8 cellular contexts compared by ENCODE assay signal in the genomic region with DNA sequence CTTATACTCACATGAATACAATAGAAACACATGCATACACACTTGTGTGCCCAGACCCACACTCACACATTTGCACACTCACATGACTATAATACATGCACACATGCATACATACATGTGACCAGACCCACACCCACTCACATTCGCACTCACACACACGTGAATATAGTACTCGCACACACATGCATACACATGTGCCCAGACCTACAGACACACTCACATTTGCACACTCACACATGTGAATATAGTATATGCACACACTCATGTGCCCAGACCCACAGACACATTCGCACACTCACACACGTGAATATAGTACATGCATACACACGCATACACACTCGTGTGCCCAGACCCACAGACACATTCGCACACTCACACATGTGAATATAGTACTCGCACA.
DNase-seq lines count a peak whose midpoint lies in the region; TF ChIP-seq lines count a peak whose summit lies in the region.
"Not testable (repeated sequence)": the region's sequence is repeated elsewhere in the genome, so short reads cannot be mapped to it uniquely, and the experiment has no call there.

No MANE protein-coding gene starts in this region.

- peaks cover 14% of the 10 kb centered on the region for H3K79me2 ChIP-seq in ACC112 (ENCODE audit: control insufficient read depth, insufficient read depth, low read length, unreplicated experiment)

- not testable (repeated sequence) for H3K27me3 ChIP-seq in ACC112 (ENCODE audit: insufficient read depth, low read length); BJ (ENCODE audit: control insufficient read depth, insufficient read depth, low read length); SJSA1 (replicated peaks); vagina

- H3K36me3 ChIP-seq in ACC112 (ENCODE audit: insufficient read depth, low read length); BJ (ENCODE audit: control insufficient read depth, insufficient read depth, low read length); SJSA1; vagina: not testable (repeated sequence)

- TF ChIP-seq CTCF in BJ (IDR thresholded peaks at IDR 0.05; ENCODE audit: insufficient read depth, low read depth, low read length); astrocyte of the spinal cord (IDR thresholded peaks at IDR 0.05; ENCODE audit: low read depth, low read length); choroid plexus epithelial cell (conservative IDR thresholded peaks at IDR 0.05; ENCODE audit: low read depth, low read length); fibroblast of the aortic adventitia (IDR thresholded peaks at IDR 0.05; ENCODE audit: insufficient read depth, low read length); osteocyte (IDR thresholded peaks at IDR 0.05); vagina (IDR thresholded peaks at IDR 0.05): not testable (repeated sequence)

- not testable (repeated sequence) for H3K4me3 Mint-ChIP-seq in osteocyte (ENCODE audit: unreplicated experiment)

- H3K27me3 Mint-ChIP-seq in osteocyte (ENCODE audit: unreplicated experiment) = not testable (repeated sequence)

- peak overlapping the region; percentile 83 for H3K27ac Mint-ChIP-seq in osteocyte (ENCODE audit: unreplicated experiment)

- not testable (repeated sequence) for DNase-seq in BJ (ENCODE audit: low read depth); SJSA1 (ENCODE audit: low read depth in 1 of 2, low spot score in 2 of 2); astrocyte of the spinal cord (ENCODE audit: low read depth, low spot score); choroid plexus epithelial cell (ENCODE audit: low read depth); fibroblast of the aortic adventitia (ENCODE audit: low read depth); osteocyte (ENCODE audit: extremely low spot score, unreplicated experiment)
- peak in 1 of 2 donors; percentile 37 for DNase-seq in vagina (ENCODE audit: extremely low spot score in 2 of 2)

- H3K4me1 Mint-ChIP-seq in osteocyte (ENCODE audit: unreplicated experiment) = peaks cover 35% of the 10 kb centered on the region

- not testable (repeated sequence) for H3K9me3 Mint-ChIP-seq in osteocyte (ENCODE audit: unreplicated experiment)

- H3K9me3 ChIP-seq in SJSA1 (replicated peaks); vagina: not testable (repeated sequence)

- H3K4me3 ChIP-seq in ACC112 (ENCODE audit: low read depth, low read length) (peak overlapping the region; percentile 75), BJ (ENCODE audit: low read depth, low read length) (peak overlapping the region; percentile 18), SJSA1 (peak overlapping the region; percentile 42), astrocyte of the spinal cord (ENCODE audit: low read depth, low read length) (peak overlapping the region; percentile 33), choroid plexus epithelial cell (ENCODE audit: low read depth, low read length) (peak overlapping the region; percentile 59), fibroblast of the aortic adventitia (ENCODE audit: low read depth, low read length) (peak overlapping the region; percentile 62)
- not testable (repeated sequence) for H3K4me3 ChIP-seq in vagina

- POLR2A ChIA-PET in BJ (lab: Charles Lee) = not testable (repeated sequence)

- in situ Hi-C loops in astrocyte of the spinal cord (cut with HindIII; ENCODE audit: low sequenced_read_pairs) = not testable (repeated sequence)

- not testable (repeated sequence) for H2AFZ ChIP-seq in ACC112 (ENCODE audit: low read length, unreplicated experiment)

- intact Hi-C loops in vagina (cut with DNase I) = not testable (repeated sequence)

- TF ChIP-seq POLR2A in vagina (IDR thresholded peaks at IDR 0.05) = not testable (repeated sequence)

- H3K4me1 ChIP-seq in ACC112 (ENCODE audit: control insufficient read depth, insufficient read depth, low read length, unreplicated experiment); vagina: not testable (repeated sequence)
- peaks cover 14% of the 10 kb centered on the region for H3K4me1 ChIP-seq in SJSA1 (replicated peaks)

- H3K27ac ChIP-seq in ACC112 (ENCODE audit: low read depth, low read length); SJSA1: not testable (repeated sequence)
- peak overlapping the region; percentile 73 for H3K27ac ChIP-seq in vagina

- CTCF ChIA-PET in BJ (lab: Yijun Ruan, JAX) = not testable (repeated sequence)

- not testable (repeated sequence) for H3K36me3 Mint-ChIP-seq in osteocyte (ENCODE audit: unreplicated experiment)
